12 cellular contexts compared by ENCODE assay signal in the genomic region with DNA sequence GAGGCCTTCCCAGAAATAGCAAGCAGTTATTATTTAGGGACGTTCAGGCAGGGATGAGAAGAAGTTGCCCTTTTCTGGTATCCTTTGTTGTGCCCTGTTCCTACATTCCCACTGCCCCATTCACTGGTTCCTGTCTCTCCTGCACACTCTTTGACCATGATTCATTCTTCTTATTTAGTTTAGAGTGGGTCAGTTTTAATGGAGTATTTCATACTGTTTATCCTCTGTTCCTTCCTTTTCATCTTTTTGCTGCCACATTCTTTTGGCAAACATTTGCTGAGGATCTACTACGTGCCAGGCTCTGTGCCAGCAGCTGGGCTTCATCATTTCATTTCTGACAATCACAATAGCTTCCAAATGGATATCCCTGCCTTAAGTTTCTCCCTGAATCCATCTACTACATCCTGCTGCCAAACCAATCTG. TPM values are rescaled to one million over a fixed set of nuclear protein-coding genes. Genes with fewer than 3 reads are reported as not detected.
DNase-seq lines count a peak whose midpoint lies in the region; TF ChIP-seq lines count a peak whose summit lies in the region.
"Had no signal": no experiment of that assay in that cellular context is flagged by ENCODE, and none has a peak within 500 bp of the region (broad histone marks: within the 10 kb centered on the region; RNA-seq: fewer than 3 reads in every experiment).

No MANE protein-coding gene starts in this region.

- TF ChIP-seq CTCF in SK-N-SH (IDR thresholded peaks at IDR 0.05) (no peak), stomach (IDR thresholded peaks at IDR 0.05) (no peak)

- H3K9me3 Mint-ChIP-seq in activated CD4-positive, alpha-beta T cell treated with anti-CD3 and anti-CD28 coated beads, Interleukin-2, amount 10 ng/mL, durations not matched to agents 24 days and 14 days: no peaks in the 10 kb centered on the region
- H3K9me3 Mint-ChIP-seq: activated CD4-positive, alpha-beta memory T cell treated with anti-CD3 and anti-CD28 coated beads for 36 hours; activated T-helper 2 cell treated with anti-CD3 and anti-CD28 coated beads, Interferon-gamma antibody, Interleukin-2, Interleukin-4, amounts not matched to agents 10 μg/mL and 5 μg/mL and 100 μg/mL, durations not matched to agents 14 hours and 24 hours and 36 hours had no signal

- no peak overlapping the region for H3K4me3 ChIP-seq in SK-N-SH (ENCODE audit: low read depth in 2 of 2, low read length in 1 of 2)
- H3K4me3 ChIP-seq in stomach: no peak overlapping the region
- H3K4me3 ChIP-seq: lower lobe of right lung had no signal

- peak overlapping the region; percentile 44; the same call in 1 of the 2 replicates for H2AFZ ChIP-seq in SK-N-SH (ENCODE audit: low read depth)

- no peaks in the 10 kb centered on the region for H3K27me3 ChIP-seq in SK-N-SH (ENCODE audit: insufficient read depth)
- H3K27me3 ChIP-seq in stomach: no peaks in the 10 kb centered on the region

- H3K79me2 ChIP-seq in SK-N-SH (ENCODE audit: insufficient read depth): no peaks in the 10 kb centered on the region

- no peak for TF ChIP-seq RAD21 in SK-N-SH (IDR thresholded peaks at IDR 0.05; ENCODE audit: low read length)

- TF ChIP-seq POLR2A in stomach (IDR thresholded peaks at IDR 0.05): no peak

- H3K27me3 Mint-ChIP-seq in activated CD4-positive, alpha-beta T cell treated with anti-CD3 and anti-CD28 coated beads, Interleukin-2, amount 10 ng/mL, durations not matched to agents 24 days and 14 days: peaks cover 1% of the 10 kb centered on the region

- H3K27ac ChIP-seq in SK-N-SH (ENCODE audit: low read depth in 2 of 2, low read length in 1 of 2) (peak overlapping the region; percentile 65 to 84; a peak in 3 of 4 replicates), stomach (peak overlapping the region in 3 of 5 donors; percentile 18 to 53 (median 30)), substantia nigra (ENCODE audit: low read depth, low read length, poor library complexity, severe bottlenecking) (no peak overlapping the region)
- H3K27ac ChIP-seq: lower lobe of right lung had no signal

- H3K36me3 Mint-ChIP-seq in activated CD4-positive, alpha-beta T cell treated with anti-CD3 and anti-CD28 coated beads, Interleukin-2, amount 10 ng/mL, durations not matched to agents 24 days and 14 days (ENCODE audit: low read depth): peaks cover 3% of the 10 kb centered on the region
- H3K36me3 Mint-ChIP-seq: activated CD4-positive, alpha-beta memory T cell treated with anti-CD3 and anti-CD28 coated beads for 36 hours had no signal

- H3K4me1 ChIP-seq in SK-N-SH (ENCODE audit: control insufficient read depth in 1 of 2, insufficient read depth in 2 of 2, low read depth in 1 of 2, low read length in 1 of 2) (peaks cover 0 to 41% of the 10 kb centered on the region in 2 experiments; a peak in 3 of 4 replicates), stomach (peaks cover 0 to 7% (median 2%) of the 10 kb centered on the region in 4 donors)

- peaks cover 18% of the 10 kb centered on the region for H3F3A ChIP-seq in SK-N-SH (replicated peaks; ENCODE audit: insufficient read depth)

- no peaks in the 10 kb centered on the region for H4K20me1 ChIP-seq in SK-N-SH (ENCODE audit: insufficient read depth)

- TF ChIP-seq EP300 in SK-N-SH (IDR thresholded peaks at IDR 0.05; ENCODE audit: borderline replicate concordance in 1 of 2, low read depth in 1 of 2, low read length in 1 of 2): peak in 1 of 2 experiments; percentile 59; a peak in 1 of 4 replicates
- no peak for TF ChIP-seq EP300 in stomach (IDR thresholded peaks at IDR 0.05)

- CTCF ChIA-PET in SK-N-SH (lab: Yijun Ruan, JAX): interaction anchor here (1.2 kb wide), 1 partner anchor 10 kb away, joined by 3 read pairs; no protein-coding TSS in a partner anchor

- H3K4me2 ChIP-seq in SK-N-SH: peak overlapping the region; percentile 17

- peak overlapping the region; percentile 44 for H3K9ac ChIP-seq in SK-N-SH

- H3K4me3 Mint-ChIP-seq in activated CD4-positive, alpha-beta T cell treated with anti-CD3 and anti-CD28 coated beads, Interleukin-2, amount 10 ng/mL, durations not matched to agents 24 days and 14 days: no peak overlapping the region
- H3K4me3 Mint-ChIP-seq: activated CD4-positive, alpha-beta memory T cell treated with anti-CD3 and anti-CD28 coated beads for 36 hours had no signal

- DNase-seq in H4 (ENCODE audit: low spot score) (peak; percentile 73), SK-N-SH (no peak), foreskin melanocyte (peak; percentile 64), stomach (no peak), substantia nigra (lab: John Stamatoyannopoulos, UW) (no peak), ecto neural progenitor cell (ENCODE audit: low spot score) (no peak)
- DNase-seq in activated CD4-positive, alpha-beta T cell treated with anti-CD3 and anti-CD28 coated beads, Interleukin-2, amount 10 ng/mL, durations not matched to agents 24 days and 14 days: no peak
- DNase-seq in activated naive CD4-positive, alpha-beta T cell treated with anti-CD3 and anti-CD28 coated beads, Interleukin-2, amount 50 U/mL, for 16 hours: no peak
- DNase-seq: activated CD4-positive, alpha-beta memory T cell treated with anti-CD3 and anti-CD28 coated beads for 36 hours; Calu3; lower lobe of right lung had no signal

- H3K27ac Mint-ChIP-seq in activated CD4-positive, alpha-beta T cell treated with anti-CD3 and anti-CD28 coated beads, Interleukin-2, amount 10 ng/mL, durations not matched to agents 24 days and 14 days: no peak overlapping the region
- H3K27ac Mint-ChIP-seq: activated CD4-positive, alpha-beta memory T cell treated with anti-CD3 and anti-CD28 coated beads for 36 hours; activated T-helper 2 cell treated with anti-CD3 and anti-CD28 coated beads, Interferon-gamma antibody, Interleukin-2, Interleukin-4, amounts not matched to agents 10 μg/mL and 5 μg/mL and 100 μg/mL, durations not matched to agents 14 hours and 24 hours and 36 hours had no signal

- no peaks in the 10 kb centered on the region for H3K36me3 ChIP-seq in SK-N-SH (replicated peaks in 1 of 2; ENCODE audit: control insufficient read depth in 1 of 2, insufficient read depth in 2 of 2, low read length in 1 of 2)
- no peaks in the 10 kb centered on the region for H3K36me3 ChIP-seq in stomach
- H3K36me3 ChIP-seq: lower lobe of right lung had no signal

- no peaks in the 10 kb centered on the region for H3K9me2 ChIP-seq in SK-N-SH

- no peaks in the 10 kb centered on the region for H3K9me3 ChIP-seq in SK-N-SH
- H3K9me3 ChIP-seq in stomach: no peaks in the 10 kb centered on the region
- H3K9me3 ChIP-seq: lower lobe of right lung had no signal

- WGBS in SK-N-SH (ENCODE audit: low lambda C conversion rate): 10% methylated on average over 2 of the region's 2 CpGs
- WGBS in stomach, 5 donors: 37 to 65% (median 44%) methylated on average over 2 of the region's 2 CpGs

- intact Hi-C loops in stomach (cut with DNase I; ENCODE audit: low total_unique reads): loop anchor here (10.0 kb wide), 2 partner anchors 569 to 1279 kb away; no protein-coding TSS in a partner anchor
- intact Hi-C loops in activated CD4-positive, alpha-beta T cell treated with anti-CD3 and anti-CD28 coated beads, Interleukin-2, amount 10 ng/mL, durations not matched to agents 24 days and 14 days (cut with micrococcal nuclease): loop anchor here (10.0 kb wide), 1 partner anchor 369 kb away; no protein-coding TSS in a partner anchor

- POLR2A ChIA-PET in SK-N-SH (lab: Yijun Ruan, JAX): no interaction called here

- peaks cover 8% of the 10 kb centered on the region for H3K4me1 Mint-ChIP-seq in activated CD4-positive, alpha-beta T cell treated with anti-CD3 and anti-CD28 coated beads, Interleukin-2, amount 10 ng/mL, durations not matched to agents 24 days and 14 days

TF ChIP-seq in SK-N-SH, 30 proteins besides CTCF, POLR2A, EP300 and RAD21 (continues in another document):
- TF ChIP-seq RXRA (IDR thresholded peaks at IDR 0.05; ENCODE audit: borderline replicate concordance, low read depth) (no peak), SIN3A (IDR thresholded peaks at IDR 0.05; ENCODE audit: borderline replicate concordance, low read depth, low read length) (no peak), RCOR1 (IDR thresholded peaks at IDR 0.05; ENCODE audit: low read length) (no peak), JUND (IDR thresholded peaks at IDR 0.05) (peak; percentile 53; the same call in 1 of the 2 replicates), GATA2 (CRISPR knock-in tag; IDR thresholded peaks at IDR 0.05) (no peak), MEF2A (IDR thresholded peaks at IDR 0.05; ENCODE audit: borderline replicate concordance, low read depth) (0 out of 2 replicates have a peak, but pooled peaks have one; percentile 6), ELF1 (IDR thresholded peaks at IDR 0.05) (no peak; the same call in 1 of the 2 replicates), MXI1 (IDR thresholded peaks at IDR 0.05; ENCODE audit: low read depth, low read length) (no peak)
- TF ChIP-seq, protein P1, sequence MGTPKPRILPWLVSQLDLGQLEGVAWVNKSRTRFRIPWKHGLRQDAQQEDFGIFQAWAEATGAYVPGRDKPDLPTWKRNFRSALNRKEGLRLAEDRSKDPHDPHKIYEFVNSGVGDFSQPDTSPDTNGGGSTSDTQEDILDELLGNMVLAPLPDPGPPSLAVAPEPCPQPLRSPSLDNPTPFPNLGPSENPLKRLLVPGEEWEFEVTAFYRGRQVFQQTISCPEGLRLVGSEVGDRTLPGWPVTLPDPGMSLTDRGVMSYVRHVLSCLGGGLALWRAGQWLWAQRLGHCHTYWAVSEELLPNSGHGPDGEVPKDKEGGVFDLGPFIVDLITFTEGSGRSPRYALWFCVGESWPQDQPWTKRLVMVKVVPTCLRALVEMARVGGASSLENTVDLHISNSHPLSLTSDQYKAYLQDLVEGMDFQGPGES (IDR thresholded peaks at IDR 0.05; ENCODE audit: low read depth, low read length): no peak

RNA-seq across cellular contexts. Expression of gene EID1, which starts 11.8 kb away (rescaled TPM):
- 343 and 403 TPM in 2 replicates for total RNA-seq in H4 (2014; rRNA removed; shearing (Covaris generic))
- 170 and 228 TPM in 2 replicates for polyA plus RNA-seq in SK-N-SH (2012; rRNA removed)
- 219 and 294 TPM in 2 replicates for polyA plus RNA-seq in SK-N-SH (2012; cell fraction: cytosol; rRNA removed)
- polyA plus RNA-seq in SK-N-SH (2012; cell fraction: nucleus; rRNA removed): 90.3 and 100 TPM in 2 replicates
- total RNA-seq in stomach: 100 to 1,000 TPM in 3 of 5 donors, 10 to 100 TPM in 2; 63.6 to 455 (median 101) TPM
- polyA plus RNA-seq in stomach: 100 to 1,000 TPM in 2 of 3 donors, 10 to 100 TPM in 1; 91.2 to 158 (median 126) TPM
- total RNA-seq in activated CD4-positive, alpha-beta T cell treated with anti-CD3 and anti-CD28 coated beads, Interleukin-2, amount 10 ng/mL, durations not matched to agents 24 days and 14 days: 192 and 209 TPM in 2 replicates

RNA-seq across cellular contexts. Expression of gene CEP152, which starts 55.3 kb away (rescaled TPM):
- total RNA-seq in H4 (2014; rRNA removed; shearing (Covaris generic)): 6.2 and 9.7 TPM in 2 replicates
- 0.71 and 1.4 TPM in 2 replicates for polyA plus RNA-seq in SK-N-SH (2012; rRNA removed)
- 1.2 and 1.5 TPM in 2 replicates for polyA plus RNA-seq in SK-N-SH (2012; cell fraction: cytosol; rRNA removed)
- 1.8 and 2.4 TPM in 2 replicates for polyA plus RNA-seq in SK-N-SH (2012; cell fraction: nucleus; rRNA removed)
- 10 to 100 TPM in 4 of 5 donors, 1 to 10 TPM in 1; 9.8 to 36.2 (median 10.6) TPM for total RNA-seq in stomach
- 1 to 10 TPM in 1 of 3 donors, under 1 TPM in 2; 0.61 to 1.8 (median 0.62) TPM for polyA plus RNA-seq in stomach
- total RNA-seq in activated CD4-positive, alpha-beta T cell treated with anti-CD3 and anti-CD28 coated beads, Interleukin-2, amount 10 ng/mL, durations not matched to agents 24 days and 14 days: 32.0 and 32.2 TPM in 2 replicates

Comparison
In these comparisons a context has a peak if more than half of its experiments do, and no peak if none do; other contexts are left out.
1. DNase-seq: peak in H4 (single experiment) and foreskin melanocyte (single experiment); none in SK-N-SH (single experiment), stomach (single experiment), substantia nigra (0 of 49), activated CD4-positive, alpha-beta T cell treated with anti-CD3 and anti-CD28 coated beads, Interleukin-2, amount 10 ng/mL, durations not matched to agents 24 days and 14 days (single experiment), activated naive CD4-positive, alpha-beta T cell treated with anti-CD3 and anti-CD28 coated beads, Interleukin-2, amount 50 U/mL, for 16 hours (single experiment) and ecto neural progenitor cell (single experiment).